In the genomic region with DNA sequence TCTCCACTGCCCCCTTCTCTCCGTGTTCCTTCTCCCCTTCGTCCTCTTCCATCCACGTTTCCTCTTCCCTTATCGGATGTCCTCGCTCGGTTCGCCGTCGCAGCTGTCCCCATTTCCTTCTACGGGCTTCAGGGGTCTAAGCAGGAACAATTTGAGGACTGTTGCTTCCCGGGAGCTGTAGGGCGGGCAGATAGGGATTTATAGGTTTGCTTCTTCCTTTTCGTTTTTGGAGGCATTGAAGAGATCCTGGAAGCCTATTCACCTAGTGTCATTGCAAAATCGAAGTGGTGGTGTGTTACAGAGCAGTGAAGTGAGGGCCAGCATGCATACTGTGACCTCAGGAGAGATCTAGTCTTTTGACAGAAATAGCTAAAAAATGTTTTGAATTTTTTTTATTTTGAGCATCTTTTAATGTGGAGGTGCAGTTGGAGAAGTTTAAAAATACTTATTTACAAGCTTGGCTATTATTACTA, we compare ENCODE assay signal across 8 cellular contexts. TPM values are rescaled to one million over a fixed set of nuclear protein-coding genes. Genes with fewer than 3 reads are reported as not detected.
DNase-seq lines count a peak whose midpoint lies in the region; ATAC-seq and TF ChIP-seq lines count a peak whose summit lies in the region.

No MANE protein-coding gene starts in this region.

- H3K36me3 ChIP-seq in DOHH2 (ENCODE audit: control insufficient read depth, low read length) = no peaks in the 10 kb centered on the region
- no peaks in the 10 kb centered on the region for H3K36me3 ChIP-seq in Karpas-422 (ENCODE audit: insufficient read depth, low read length)
- no peaks in the 10 kb centered on the region for H3K36me3 ChIP-seq in ascending aorta
- H3K36me3 ChIP-seq in spleen = peaks cover 0 to 11% (median 0%) of the 10 kb centered on the region in 6 donors

- no peaks in the 10 kb centered on the region for H4K20me1 ChIP-seq in DOHH2 (ENCODE audit: control insufficient read depth, insufficient read depth, low read depth, low read length)
- no peaks in the 10 kb centered on the region for H4K20me1 ChIP-seq in Karpas-422 (ENCODE audit: insufficient read depth, low read depth, low read length)

- H3K9me3 ChIP-seq in DOHH2 (ENCODE audit: control insufficient read depth, insufficient read depth, low read length) (no peaks in the 10 kb centered on the region), Karpas-422 (ENCODE audit: low read length) (no peaks in the 10 kb centered on the region), ascending aorta (no peaks in the 10 kb centered on the region), iPS-18c (ENCODE audit: control insufficient read depth, insufficient read depth, low read length) (no peaks in the 10 kb centered on the region), spleen (no peaks in the 10 kb centered on the region)

- no peaks in the 10 kb centered on the region for H3F3A ChIP-seq in DOHH2 (ENCODE audit: control insufficient read depth, insufficient read depth)

- H3K79me2 ChIP-seq in DOHH2 (ENCODE audit: control insufficient read depth, low read length) (peaks cover 48% of the 10 kb centered on the region), Karpas-422 (ENCODE audit: low read length) (peaks cover 55% of the 10 kb centered on the region)

- TF ChIP-seq CTCF in DOHH2 (IDR thresholded peaks at IDR 0.05; ENCODE audit: low read depth, low read length, poor library complexity, severe bottlenecking) (no peak), ascending aorta (IDR thresholded peaks at IDR 0.05) (no peak), spleen (IDR thresholded peaks at IDR 0.05 in 8 of 11, conservative IDR thresholded peaks at IDR 0.05 in 3 of 11) (no peak)

- H3K9me2 ChIP-seq in DOHH2 (replicated peaks; ENCODE audit: control insufficient read depth, low read length) = no peaks in the 10 kb centered on the region
- H3K9me2 ChIP-seq in Karpas-422 (replicated peaks; ENCODE audit: insufficient read depth, low read length) = no peaks in the 10 kb centered on the region

- DNase-seq in Karpas-422 (peak; percentile 56), ascending aorta (ENCODE audit: low spot score in 2 of 2) (no peak), spleen (no peak), SHP77 treated with DMSO at 0.1 percent for 48 hours (lab: John Stamatoyannopoulos, UW) (no peak)

- no peak overlapping the region; the same call in 1 of the 2 replicates for H2AFZ ChIP-seq in Karpas-422 (ENCODE audit: low read length)

- intact Hi-C loops in ascending aorta (cut with DNase I) (loop anchor here (10.0 kb wide), 1 partner anchor 198 kb away; the partner anchor contains the start of genes ECHDC2 and SCP2), spleen (cut with DNase I; ENCODE audit: low total_unique reads) (no loop called here)

- peaks cover 34% of the 10 kb centered on the region for H3K4me1 ChIP-seq in DOHH2 (ENCODE audit: control insufficient read depth, low read length)
- H3K4me1 ChIP-seq in Karpas-422 (ENCODE audit: low read length) = peaks cover 32% of the 10 kb centered on the region
- peaks cover 7 to 8% of the 10 kb centered on the region in 2 donors for H3K4me1 ChIP-seq in ascending aorta
- peaks cover 9 to 36% (median 28%) of the 10 kb centered on the region in 6 donors for H3K4me1 ChIP-seq in spleen

- H3K27ac ChIP-seq in DOHH2 (ENCODE audit: low read depth, low read length) (no peak overlapping the region), Karpas-422 (ENCODE audit: low read length) (no peak overlapping the region), ascending aorta (peak overlapping the region; percentile 4 to 69), spleen (peak overlapping the region in 6 of 8 donors; percentile 85 to 95 (median 90))

- no peak for ATAC-seq in GM21390 (IDR thresholded peaks at IDR 0.05; ENCODE audit: unreplicated experiment)
- ATAC-seq in GM19023 (IDR thresholded peaks at IDR 0.05; ENCODE audit: unreplicated experiment) = no peak

- H3K27me3 ChIP-seq in DOHH2 (ENCODE audit: control insufficient read depth, low read length) (no peaks in the 10 kb centered on the region), Karpas-422 (ENCODE audit: low read length) (no peaks in the 10 kb centered on the region), ascending aorta (no peaks in the 10 kb centered on the region), spleen (replicated peaks in 1 of 7) (no peaks in the 10 kb centered on the region)

- H3K4me3 ChIP-seq in DOHH2 (ENCODE audit: low read length) (peak overlapping the region; percentile 77), Karpas-422 (ENCODE audit: low read length) (peak overlapping the region; percentile 83), ascending aorta (peak overlapping the region; percentile 90 to 91), iPS-18c (ENCODE audit: insufficient read depth, low read depth, low read length) (peak overlapping the region; percentile 78), spleen (peak overlapping the region; percentile 67 to 98 (median 81))

- TF ChIP-seq POLR2A in spleen (IDR thresholded peaks at IDR 0.05) = no peak

- WGBS in spleen, 5 donors = 2 to 5% (median 4%) methylated on average over 14 of the region's 14 CpGs

- H3K9ac ChIP-seq in Karpas-422 (ENCODE audit: low read length) = peak overlapping the region; percentile 79

- H3K4me2 ChIP-seq in DOHH2 (ENCODE audit: low read length) = peak overlapping the region; percentile 97
- H3K4me2 ChIP-seq in Karpas-422 (ENCODE audit: low read depth, low read length, poor library complexity, severe bottlenecking) = peak overlapping the region; percentile 98

RNA-seq across cellular contexts. Expression of gene ZYG11B, which starts 0.9 kb away (rescaled TPM):
- total RNA-seq in Karpas-422 (2014; rRNA removed; shearing (Covaris generic); ENCODE audit: low replicate concordance) = 10.8 and 25.6 TPM in 2 replicates
- total RNA-seq in ascending aorta (17.5 TPM), spleen (10 to 100 TPM; 18.2 to 35.5 (median 26.0) TPM)
- polyA plus RNA-seq in spleen = 1 to 10 TPM; 3.0 to 5.0 (median 3.4) TPM

RNA-seq across cellular contexts. Expression of gene COA7, which starts 29.0 kb away (rescaled TPM):
- total RNA-seq in Karpas-422 (2014; rRNA removed; shearing (Covaris generic); ENCODE audit: low replicate concordance) = 10.8 and 11.3 TPM in 2 replicates
- total RNA-seq in ascending aorta (7.6 TPM), spleen (10 to 100 TPM in 3 of 7 donors, 1 to 10 TPM in 4; 5.0 to 12.8 (median 8.8) TPM)
- polyA plus RNA-seq in spleen = 1 to 10 TPM; 1.9 to 5.6 (median 3.5) TPM

Comparison
In these comparisons a context has a peak if more than half of its experiments do, and no peak if none do; other contexts are left out.
1. H3K27ac ChIP-seq: peak in ascending aorta (2 of 2) and spleen (6 of 8); none in DOHH2 (single experiment) and Karpas-422 (single experiment).
2. Peak in every context shown above with its lines, with median percentiles within 50 percentile points of each other: H3K4me3 ChIP-seq.